In genomic region chr1:42450081-42450480, GRCh38 we compare ENCODE assay signal across 1 cellular context.
TF ChIP-seq lines count a peak whose summit lies in the region.

No MANE protein-coding gene starts in this region.

TF ChIP-seq in K562, 482 proteins besides CTCF, POLR2A, EP300 and RAD21:
- no peak for TF ChIP-seq MTF1 (CRISPR knock-in tag; IDR thresholded peaks at IDR 0.05; ENCODE audit: borderline replicate concordance)
- no peak for TF ChIP-seq ZC3H8 (IDR thresholded peaks at IDR 0.05)
- no peak for TF ChIP-seq MLX (CRISPR knock-in tag; conservative IDR thresholded peaks at IDR 0.05)
- TF ChIP-seq RHOXF2B (CRISPR knock-in tag; conservative IDR thresholded peaks at IDR 0.05) = no peak
- no peak for TF ChIP-seq ZBED1 (IDR thresholded peaks at IDR 0.05)
- no peak for TF ChIP-seq SAFB (IDR thresholded peaks at IDR 0.05; ENCODE audit: borderline replicate concordance, low read depth, low read length)
- TF ChIP-seq GATAD2A (IDR thresholded peaks at IDR 0.05) = no peak
- TF ChIP-seq TEAD4 (IDR thresholded peaks at IDR 0.05; ENCODE audit: low read length) = no peak
- TF ChIP-seq TEAD4 (CRISPR knock-in tag; IDR thresholded peaks at IDR 0.05; ENCODE audit: borderline replicate concordance) = no peak
- no peak for TF ChIP-seq ZNF699 (CRISPR knock-in tag; IDR thresholded peaks at IDR 0.05; ENCODE audit: insufficient replicate concordance)
- TF ChIP-seq, protein P1, sequence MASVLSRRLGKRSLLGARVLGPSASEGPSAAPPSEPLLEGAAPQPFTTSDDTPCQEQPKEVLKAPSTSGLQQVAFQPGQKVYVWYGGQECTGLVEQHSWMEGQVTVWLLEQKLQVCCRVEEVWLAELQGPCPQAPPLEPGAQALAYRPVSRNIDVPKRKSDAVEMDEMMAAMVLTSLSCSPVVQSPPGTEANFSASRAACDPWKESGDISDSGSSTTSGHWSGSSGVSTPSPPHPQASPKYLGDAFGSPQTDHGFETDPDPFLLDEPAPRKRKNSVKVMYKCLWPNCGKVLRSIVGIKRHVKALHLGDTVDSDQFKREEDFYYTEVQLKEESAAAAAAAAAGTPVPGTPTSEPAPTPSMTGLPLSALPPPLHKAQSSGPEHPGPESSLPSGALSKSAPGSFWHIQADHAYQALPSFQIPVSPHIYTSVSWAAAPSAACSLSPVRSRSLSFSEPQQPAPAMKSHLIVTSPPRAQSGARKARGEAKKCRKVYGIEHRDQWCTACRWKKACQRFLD (CRISPR knock-in tag; IDR thresholded peaks at IDR 0.05) = no peak
- no peak for TF ChIP-seq MCM5 (IDR thresholded peaks at IDR 0.05; ENCODE audit: low read depth)
